1 cellular context compared by ENCODE assay signal in the genomic region with DNA sequence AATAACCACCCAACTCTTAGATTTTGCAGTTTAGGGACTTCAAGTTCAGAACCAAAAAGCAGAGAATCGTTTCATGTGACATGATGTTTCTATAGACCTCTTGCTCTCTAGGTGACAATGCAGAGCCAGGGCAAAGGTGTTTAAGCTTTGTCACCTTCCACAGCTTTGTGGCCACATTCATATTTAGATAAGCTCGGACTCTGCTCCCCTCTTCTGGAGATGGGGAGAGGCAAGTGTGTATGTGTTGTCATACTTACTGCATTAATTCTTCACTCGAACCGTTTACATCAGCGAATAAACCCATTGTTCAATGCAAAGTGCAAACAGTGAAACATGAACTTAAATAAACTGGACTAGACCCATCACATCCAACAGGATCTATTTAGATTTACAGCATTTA.
A peak's percentile ranks its signal among the peaks of the same experiment; 100 is the strongest.
TF ChIP-seq lines count a peak whose summit lies in the region.

No MANE protein-coding gene starts in this region.

TF ChIP-seq in HepG2, 621 proteins besides CTCF, POLR2A, EP300 and RAD21 (continued from another document and continues in another):
- TF ChIP-seq RERE (CRISPR knock-in tag; IDR thresholded peaks at IDR 0.05; ENCODE audit: low read depth) (no peak), CHD2 (IDR thresholded peaks at IDR 0.05; ENCODE audit: low read depth, low read length) (no peak), ZBED4 (CRISPR knock-in tag; IDR thresholded peaks at IDR 0.05; ENCODE audit: borderline replicate concordance) (no peak), MAZ (IDR thresholded peaks at IDR 0.05; ENCODE audit: borderline replicate concordance, low read depth, low read length) (no peak), MAZ (CRISPR knock-in tag; IDR thresholded peaks at IDR 0.05; ENCODE audit: low read depth) (no peak), BORCS8-MEF2B (CRISPR knock-in tag; IDR thresholded peaks at IDR 0.05) (no peak), SAP130 (CRISPR knock-in tag; IDR thresholded peaks at IDR 0.05; ENCODE audit: low read depth) (peak; percentile 48; the same call in 1 of the 2 replicates), WIZ (CRISPR knock-in tag; IDR thresholded peaks at IDR 0.05) (no peak), ATAD3A (CRISPR knock-in tag; IDR thresholded peaks at IDR 0.05) (no peak), PAF1 (CRISPR knock-in tag; IDR thresholded peaks at IDR 0.05) (no peak), PCBP2 (optimal IDR thresholded peaks at IDR 0.05; ENCODE audit: low read depth, low read length, poor library complexity, severe bottlenecking) (no peak), GATAD2A (CRISPR knock-in tag; IDR thresholded peaks at IDR 0.05) (peak; percentile 48; the same call in 1 of the 2 replicates), MTF1 (CRISPR knock-in tag; IDR thresholded peaks at IDR 0.05) (no peak), ZNF619 (CRISPR knock-in tag; IDR thresholded peaks at IDR 0.05) (no peak), HNRNPH1 (optimal IDR thresholded peaks at IDR 0.05; ENCODE audit: low read depth, low read length) (no peak), EEA1 (CRISPR knock-in tag; IDR thresholded peaks at IDR 0.05; ENCODE audit: borderline replicate concordance) (no peak), SP1 (IDR thresholded peaks at IDR 0.05) (no peak), SP1 (CRISPR knock-in tag; IDR thresholded peaks at IDR 0.05) (no peak), ARID2 (CRISPR knock-in tag; IDR thresholded peaks at IDR 0.05; ENCODE audit: borderline replicate concordance) (no peak), RFX5 (IDR thresholded peaks at IDR 0.05; ENCODE audit: low read depth, low read length) (no peak), ZBTB3 (CRISPR knock-in tag; IDR thresholded peaks at IDR 0.05; ENCODE audit: borderline replicate concordance, low read depth) (no peak), ETV6 (CRISPR knock-in tag; conservative IDR thresholded peaks at IDR 0.05) (no peak), HMGA1 (CRISPR knock-in tag; conservative IDR thresholded peaks at IDR 0.05) (no peak), U2AF2 (IDR thresholded peaks at IDR 0.05; ENCODE audit: low read depth, low read length) (no peak), ZNF143 (CRISPR knock-in tag; IDR thresholded peaks at IDR 0.05) (no peak), HMGXB4 (CRISPR knock-in tag; IDR thresholded peaks at IDR 0.05; ENCODE audit: borderline replicate concordance in 1 of 2, low read depth in 1 of 2) (no peak), NFE2L2 (IDR thresholded peaks at IDR 0.05; ENCODE audit: low read length) (no peak), HOXA3 (CRISPR knock-in tag; IDR thresholded peaks at IDR 0.05) (no peak), HDAC2 (CRISPR knock-in tag; IDR thresholded peaks at IDR 0.05) (0 out of 2 replicates have a peak, but pooled peaks have one; percentile 23), REPIN1 (CRISPR knock-in tag; IDR thresholded peaks at IDR 0.05; ENCODE audit: borderline replicate concordance, low read depth) (no peak), ZNF124 (CRISPR knock-in tag; IDR thresholded peaks at IDR 0.05) (no peak), ZC3H4 (CRISPR knock-in tag; IDR thresholded peaks at IDR 0.05; ENCODE audit: borderline replicate concordance) (no peak)
- TF ChIP-seq, protein P1, sequence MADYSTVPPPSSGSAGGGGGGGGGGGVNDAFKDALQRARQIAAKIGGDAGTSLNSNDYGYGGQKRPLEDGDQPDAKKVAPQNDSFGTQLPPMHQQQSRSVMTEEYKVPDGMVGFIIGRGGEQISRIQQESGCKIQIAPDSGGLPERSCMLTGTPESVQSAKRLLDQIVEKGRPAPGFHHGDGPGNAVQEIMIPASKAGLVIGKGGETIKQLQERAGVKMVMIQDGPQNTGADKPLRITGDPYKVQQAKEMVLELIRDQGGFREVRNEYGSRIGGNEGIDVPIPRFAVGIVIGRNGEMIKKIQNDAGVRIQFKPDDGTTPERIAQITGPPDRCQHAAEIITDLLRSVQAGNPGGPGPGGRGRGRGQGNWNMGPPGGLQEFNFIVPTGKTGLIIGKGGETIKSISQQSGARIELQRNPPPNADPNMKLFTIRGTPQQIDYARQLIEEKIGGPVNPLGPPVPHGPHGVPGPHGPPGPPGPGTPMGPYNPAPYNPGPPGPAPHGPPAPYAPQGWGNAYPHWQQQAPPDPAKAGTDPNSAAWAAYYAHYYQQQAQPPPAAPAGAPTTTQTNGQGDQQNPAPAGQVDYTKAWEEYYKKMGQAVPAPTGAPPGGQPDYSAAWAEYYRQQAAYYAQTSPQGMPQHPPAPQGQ (CRISPR knock-in tag; IDR thresholded peaks at IDR 0.05; ENCODE audit: borderline replicate concordance): no peak
- TF ChIP-seq, protein P2, sequence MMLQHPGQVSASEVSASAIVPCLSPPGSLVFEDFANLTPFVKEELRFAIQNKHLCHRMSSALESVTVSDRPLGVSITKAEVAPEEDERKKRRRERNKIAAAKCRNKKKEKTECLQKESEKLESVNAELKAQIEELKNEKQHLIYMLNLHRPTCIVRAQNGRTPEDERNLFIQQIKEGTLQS (CRISPR knock-in tag; IDR thresholded peaks at IDR 0.05): no peak
- TF ChIP-seq, protein P3, sequence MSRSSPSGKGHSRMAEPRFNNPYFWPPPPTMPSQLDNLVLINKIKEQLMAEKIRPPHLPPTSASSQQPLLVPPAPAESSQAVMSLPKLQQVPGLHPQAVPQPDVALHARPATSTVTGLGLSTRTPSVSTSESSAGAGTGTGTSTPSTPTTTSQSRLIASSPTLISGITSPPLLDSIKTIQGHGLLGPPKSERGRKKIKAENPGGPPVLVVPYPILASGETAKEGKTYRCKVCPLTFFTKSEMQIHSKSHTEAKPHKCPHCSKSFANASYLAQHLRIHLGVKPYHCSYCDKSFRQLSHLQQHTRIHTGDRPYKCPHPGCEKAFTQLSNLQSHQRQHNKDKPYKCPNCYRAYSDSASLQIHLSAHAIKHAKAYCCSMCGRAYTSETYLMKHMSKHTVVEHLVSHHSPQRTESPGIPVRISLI (CRISPR knock-in tag; IDR thresholded peaks at IDR 0.05; ENCODE audit: borderline replicate concordance): no peak
- TF ChIP-seq, protein P4, sequence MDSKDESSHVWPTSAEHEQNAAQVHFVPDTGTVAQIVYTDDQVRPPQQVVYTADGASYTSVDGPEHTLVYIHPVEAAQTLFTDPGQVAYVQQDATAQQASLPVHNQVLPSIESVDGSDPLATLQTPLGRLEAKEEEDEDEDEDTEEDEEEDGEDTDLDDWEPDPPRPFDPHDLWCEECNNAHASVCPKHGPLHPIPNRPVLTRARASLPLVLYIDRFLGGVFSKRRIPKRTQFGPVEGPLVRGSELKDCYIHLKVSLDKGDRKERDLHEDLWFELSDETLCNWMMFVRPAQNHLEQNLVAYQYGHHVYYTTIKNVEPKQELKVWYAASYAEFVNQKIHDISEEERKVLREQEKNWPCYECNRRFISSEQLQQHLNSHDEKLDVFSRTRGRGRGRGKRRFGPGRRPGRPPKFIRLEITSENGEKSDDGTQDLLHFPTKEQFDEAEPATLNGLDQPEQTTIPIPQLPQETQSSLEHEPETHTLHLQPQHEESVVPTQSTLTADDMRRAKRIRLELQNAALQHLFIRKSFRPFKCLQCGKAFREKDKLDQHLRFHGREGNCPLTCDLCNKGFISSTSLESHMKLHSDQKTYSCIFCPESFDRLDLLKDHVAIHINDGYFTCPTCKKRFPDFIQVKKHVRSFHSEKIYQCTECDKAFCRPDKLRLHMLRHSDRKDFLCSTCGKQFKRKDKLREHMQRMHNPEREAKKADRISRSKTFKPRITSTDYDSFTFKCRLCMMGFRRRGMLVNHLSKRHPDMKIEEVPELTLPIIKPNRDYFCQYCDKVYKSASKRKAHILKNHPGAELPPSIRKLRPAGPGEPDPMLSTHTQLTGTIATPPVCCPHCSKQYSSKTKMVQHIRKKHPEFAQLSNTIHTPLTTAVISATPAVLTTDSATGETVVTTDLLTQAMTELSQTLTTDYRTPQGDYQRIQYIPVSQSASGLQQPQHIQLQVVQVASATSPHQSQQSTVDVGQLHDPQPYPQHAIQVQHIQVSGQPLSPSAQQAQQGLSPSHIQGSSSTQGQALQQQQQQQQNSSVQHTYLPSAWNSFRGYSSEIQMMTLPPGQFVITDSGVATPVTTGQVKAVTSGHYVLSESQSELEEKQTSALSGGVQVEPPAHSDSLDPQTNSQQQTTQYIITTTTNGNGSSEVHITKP (CRISPR knock-in tag; IDR thresholded peaks at IDR 0.05; ENCODE audit: low read depth): no peak
- TF ChIP-seq, protein P5, sequence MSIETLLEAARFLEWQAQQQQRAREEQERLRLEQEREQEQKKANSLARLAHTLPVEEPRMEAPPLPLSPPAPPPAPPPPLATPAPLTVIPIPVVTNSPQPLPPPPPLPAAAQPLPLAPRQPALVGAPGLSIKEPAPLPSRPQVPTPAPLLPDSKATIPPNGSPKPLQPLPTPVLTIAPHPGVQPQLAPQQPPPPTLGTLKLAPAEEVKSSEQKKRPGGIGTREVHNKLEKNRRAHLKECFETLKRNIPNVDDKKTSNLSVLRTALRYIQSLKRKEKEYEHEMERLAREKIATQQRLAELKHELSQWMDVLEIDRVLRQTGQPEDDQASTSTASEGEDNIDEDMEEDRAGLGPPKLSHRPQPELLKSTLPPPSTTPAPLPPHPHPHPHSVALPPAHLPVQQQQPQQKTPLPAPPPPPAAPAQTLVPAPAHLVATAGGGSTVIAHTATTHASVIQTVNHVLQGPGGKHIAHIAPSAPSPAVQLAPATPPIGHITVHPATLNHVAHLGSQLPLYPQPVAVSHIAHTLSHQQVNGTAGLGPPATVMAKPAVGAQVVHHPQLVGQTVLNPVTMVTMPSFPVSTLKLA (IDR thresholded peaks at IDR 0.05): no peak
